32 cellular contexts compared by ENCODE assay signal in the genomic region with DNA sequence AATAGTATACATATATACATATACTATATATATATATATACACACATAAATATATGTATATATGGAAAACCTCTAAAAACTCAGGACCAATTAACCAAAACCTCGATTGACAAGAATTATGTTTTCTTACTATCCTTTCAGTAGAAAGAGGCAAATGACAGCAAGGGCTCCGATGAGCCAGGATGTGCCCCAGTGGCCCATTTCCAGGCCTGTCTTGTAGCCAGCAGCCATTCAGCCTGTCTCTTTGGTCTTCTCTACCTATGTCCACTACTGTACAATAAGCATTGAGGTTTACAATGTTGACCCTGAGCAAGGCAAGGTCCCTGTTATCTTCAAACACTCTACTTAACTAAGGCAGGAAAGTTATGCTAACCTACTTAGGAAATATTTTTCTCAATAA.
"Had no signal": no experiment of that assay in that cellular context is flagged by ENCODE, and none has a peak within 500 bp of the region (broad histone marks: within the 10 kb centered on the region; RNA-seq: fewer than 3 reads in every experiment).

No MANE protein-coding gene starts in this region.

- H3K27ac ChIP-seq: adrenal gland, body of pancreas, breast epithelium, cardiac muscle cell, coronary artery, esophagus muscularis mucosa, WERI-Rb-1 had no signal

- DNase-seq: activated B cell treated with CpG ODN at 0.5 μM for 24 hours; activated CD4-positive, alpha-beta T cell treated with anti-CD3 and anti-CD28 coated beads for 48 hours; activated CD4-positive, alpha-beta T cell treated with anti-CD3 and anti-CD28 coated beads, Interleukin-2, amount 50 U/mL, for 1 hour; activated CD4-positive, alpha-beta T cell treated with anti-CD3 and anti-CD28 coated beads, Interleukin-2, amount 50 U/mL, for 48 hours; activated CD8-positive, alpha-beta memory T cell treated with anti-CD3 and anti-CD28 coated beads, Interleukin-2, amount 10 ng/mL, durations not matched to agents 7 days and 5 days; activated CD8-positive, alpha-beta memory T cell treated with anti-CD3 and anti-CD28 coated beads, Interleukin-2, amount 50 U/mL, for 4 hours; activated CD8-positive, alpha-beta T cell treated with anti-CD3 and anti-CD28 coated beads for 36 hours; activated effector memory CD4-positive, alpha-beta T cell treated with anti-CD3 and anti-CD28 coated beads, Interleukin-2, amount 50 U/mL, for 16 hours; activated naive CD4-positive, alpha-beta T cell treated with anti-CD3 and anti-CD28 coated beads for 36 hours; activated naive CD8-positive, alpha-beta T cell treated with anti-CD3 and anti-CD28 coated beads for 36 hours; activated naive CD8-positive, alpha-beta T cell treated with anti-CD3 and anti-CD28 coated beads, Interleukin-2, amount 50 U/mL, for 24 hours; activated T-cell treated with anti-CD3 and anti-CD28 coated beads, Interleukin-2, amount 50 U/mL, for 1 hour; activated T-cell treated with anti-CD3 and anti-CD28 coated beads, Interleukin-2, amount 50 U/mL, for 48 hours; adrenal gland; amygdala; aorta; body of pancreas; cerebellar nuclear complex; effector CD4-positive, alpha-beta T cell; effector memory CD8-positive, alpha-beta T cell; erythroblast; foreskin melanocyte; hypothalamus; T-helper 1 cell; T-helper 17 cell; T1000; WERI-Rb-1 had no signal

- ATAC-seq: activated CD4-positive, CD25-positive, alpha-beta regulatory T cell treated with anti-CD3 and anti-CD28 coated beads, Interleukin-2, amount 50 U/mL, for 24 hours; activated CD8-positive, alpha-beta memory T cell treated with anti-CD3 and anti-CD28 coated beads, Interleukin-2, amount 10 ng/mL, durations not matched to agents 7 days and 5 days; activated CD8-positive, alpha-beta T cell treated with anti-CD3 and anti-CD28 coated beads for 36 hours; activated naive CD8-positive, alpha-beta T cell treated with anti-CD3 and anti-CD28 coated beads, Interleukin-2, amount 50 U/mL, for 24 hours; body of pancreas; effector memory CD8-positive, alpha-beta T cell; T-helper 17 cell had no signal
